Comparison of ENCODE assay signal across 9 cellular contexts in the genomic region with DNA sequence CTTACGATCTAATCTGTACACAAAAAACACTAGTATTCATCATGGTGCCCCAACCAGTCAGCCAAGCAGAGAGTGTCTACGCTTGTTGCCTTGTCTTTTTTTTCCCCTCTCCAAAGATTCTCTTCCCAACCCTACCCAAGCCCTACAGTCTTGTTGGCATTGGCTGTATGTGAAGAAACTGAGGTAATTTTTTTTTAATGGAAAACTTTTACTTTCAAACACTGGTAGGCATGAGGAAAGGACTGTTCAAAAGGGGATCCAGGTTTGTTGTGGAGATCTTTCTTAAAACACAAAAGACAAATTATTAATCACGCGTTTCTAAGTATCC.
A peak's percentile ranks its signal among the peaks of the same experiment; 100 is the strongest.
DNase-seq lines count a peak whose midpoint lies in the region; ATAC-seq and TF ChIP-seq lines count a peak whose summit lies in the region.
"Had no signal": no experiment of that assay in that cellular context is flagged by ENCODE, and none has a peak within 500 bp of the region (broad histone marks: within the 10 kb centered on the region; RNA-seq: fewer than 3 reads in every experiment).

No MANE protein-coding gene starts in this region.

- no peak for TF ChIP-seq EP300 in tibial nerve (IDR thresholded peaks at IDR 0.05)

- intact Hi-C loops in activated CD4-positive, alpha-beta T cell treated with anti-CD3 and anti-CD28 coated beads, Interleukin-2, amount 10 ng/mL, durations not matched to agents 24 days and 14 days (cut with micrococcal nuclease): loop anchor here (1.0 to 5.0 kb wide), 6 partner anchors 11 to 826 kb away; a partner anchor contains a TSS
- intact Hi-C loops in Panc1 (cut with micrococcal nuclease; ENCODE audit: unreplicated experiment): no loop called here
- intact Hi-C loops in tibial artery (cut with DNase I; ENCODE audit: low total_unique reads): no loop called here

- 0 out of 2 replicates have a peak overlapping the region, but pooled peaks have one; percentile 1 for H3K27ac ChIP-seq in Panc1 (ENCODE audit: low read length)
- H3K27ac ChIP-seq in tibial artery: no peak overlapping the region
- no peak overlapping the region for H3K27ac ChIP-seq in tibial nerve
- H3K27ac ChIP-seq: heart left ventricle had no signal

- peaks cover 7% of the 10 kb centered on the region; the same call in 1 of the 2 replicates for H3K4me1 ChIP-seq in Panc1 (ENCODE audit: control insufficient read depth, insufficient read depth, low read length)
- peaks cover 0 to 10% (median 4%) of the 10 kb centered on the region in 4 donors for H3K4me1 ChIP-seq in tibial artery
- H3K4me1 ChIP-seq in tibial nerve: peaks cover 0 to 18% (median 0%) of the 10 kb centered on the region in 4 donors

- 0 out of 2 replicates have a peak, but pooled peaks have one; percentile 2 for TF ChIP-seq CTCF in Panc1 (IDR thresholded peaks at IDR 0.05)
- no peak for TF ChIP-seq CTCF in endothelial cell (IDR thresholded peaks at IDR 0.05; ENCODE audit: unreplicated experiment)
- TF ChIP-seq CTCF in tibial artery (IDR thresholded peaks at IDR 0.05): no peak
- TF ChIP-seq CTCF in tibial nerve (IDR thresholded peaks at IDR 0.05): no peak

- no peak for TF ChIP-seq POLR2A in tibial nerve (IDR thresholded peaks at IDR 0.05)

- H3K4me3 ChIP-seq in Panc1 (ENCODE audit: low read depth in 2 of 2, low read length in 2 of 2) (peak overlapping the region; percentile 51 to 95), tibial artery (no peak overlapping the region), tibial nerve (peak overlapping the region in 1 of 4 donors; percentile 34)

- H3K27me3 Mint-ChIP-seq in activated CD4-positive, alpha-beta T cell treated with anti-CD3 and anti-CD28 coated beads, Interleukin-2, amount 10 ng/mL, durations not matched to agents 24 days and 14 days: peaks cover 2% of the 10 kb centered on the region
- H3K27me3 Mint-ChIP-seq in endothelial cell (ENCODE audit: unreplicated experiment): no peaks in the 10 kb centered on the region

- no peak for DNase-seq in activated CD4-positive, alpha-beta T cell treated with anti-CD3 and anti-CD28 coated beads, Interleukin-2, amount 10 ng/mL, durations not matched to agents 24 days and 14 days
- no peak for DNase-seq in activated CD4-positive, alpha-beta T cell treated with anti-CD3 and anti-CD28 coated beads, Interleukin-2, amount 50 U/mL, for 48 hours
- DNase-seq in Panc1 (ENCODE audit: low read depth, low spot score): no peak
- DNase-seq in endothelial cell (ENCODE audit: low spot score): no peak
- DNase-seq in stimulated activated effector memory CD8-positive, alpha-beta T cell treated with anti-CD3 and anti-CD28 coated beads, Interleukin-12 subunit alpha, Interleukin-12 subunit beta, amount 100 ng/mL, for 72 hours (ENCODE audit: low spot score in 2 of 2): no peak
- no peak for DNase-seq in tibial artery
- no peak for DNase-seq in tibial nerve (ENCODE audit: low spot score in 2 of 2)
- DNase-seq in NCI-H1694 treated with DMSO at 0.1 percent for 48 hours (lab: John Stamatoyannopoulos, UW): no peak

- no peaks in the 10 kb centered on the region for H3K36me3 ChIP-seq in Panc1 (ENCODE audit: control insufficient read depth, insufficient read depth, low read length)
- H3K36me3 ChIP-seq in tibial artery: no peaks in the 10 kb centered on the region
- H3K36me3 ChIP-seq in tibial nerve: no peaks in the 10 kb centered on the region
- H3K36me3 ChIP-seq: heart left ventricle had no signal

- H3K4me3 Mint-ChIP-seq in activated CD4-positive, alpha-beta T cell treated with anti-CD3 and anti-CD28 coated beads, Interleukin-2, amount 10 ng/mL, durations not matched to agents 24 days and 14 days: peak overlapping the region; percentile 90
- H3K4me3 Mint-ChIP-seq in endothelial cell (ENCODE audit: unreplicated experiment): peak overlapping the region; percentile 79
- H3K4me3 Mint-ChIP-seq in stimulated activated effector memory CD8-positive, alpha-beta T cell treated with anti-CD3 and anti-CD28 coated beads, Interleukin-12 subunit alpha, Interleukin-12 subunit beta, amount 100 ng/mL, for 72 hours: peak overlapping the region; percentile 72

- no peaks in the 10 kb centered on the region for H3K9me3 ChIP-seq in Panc1 (ENCODE audit: control insufficient read depth, insufficient read depth, low read depth, low read length)
- H3K9me3 ChIP-seq in tibial artery: no peaks in the 10 kb centered on the region
- H3K9me3 ChIP-seq in tibial nerve: no peaks in the 10 kb centered on the region
- H3K9me3 ChIP-seq: heart left ventricle had no signal

- H3K27me3 ChIP-seq in Panc1 (ENCODE audit: control insufficient read depth, insufficient read depth, low read length) (no peaks in the 10 kb centered on the region), tibial artery (no peaks in the 10 kb centered on the region), tibial nerve (no peaks in the 10 kb centered on the region)

- peak overlapping the region; percentile 92 for H3K27ac Mint-ChIP-seq in activated CD4-positive, alpha-beta T cell treated with anti-CD3 and anti-CD28 coated beads, Interleukin-2, amount 10 ng/mL, durations not matched to agents 24 days and 14 days
- no peak overlapping the region for H3K27ac Mint-ChIP-seq in endothelial cell (ENCODE audit: unreplicated experiment)
- H3K27ac Mint-ChIP-seq in stimulated activated effector memory CD8-positive, alpha-beta T cell treated with anti-CD3 and anti-CD28 coated beads, Interleukin-12 subunit alpha, Interleukin-12 subunit beta, amount 100 ng/mL, for 72 hours: peak overlapping the region; percentile 96

- H3K4me1 Mint-ChIP-seq in activated CD4-positive, alpha-beta T cell treated with anti-CD3 and anti-CD28 coated beads, Interleukin-2, amount 10 ng/mL, durations not matched to agents 24 days and 14 days: peaks cover 45% of the 10 kb centered on the region
- peaks cover 4% of the 10 kb centered on the region for H3K4me1 Mint-ChIP-seq in endothelial cell (ENCODE audit: unreplicated experiment)
- peaks cover 43% of the 10 kb centered on the region for H3K4me1 Mint-ChIP-seq in stimulated activated effector memory CD8-positive, alpha-beta T cell treated with anti-CD3 and anti-CD28 coated beads, Interleukin-12 subunit alpha, Interleukin-12 subunit beta, amount 100 ng/mL, for 72 hours

- no TSS peak for BruUV-seq in Panc1 (replicated peaks; lab: Mats Ljungman, UMichigan)

- peaks cover 6% of the 10 kb centered on the region for H3K9me3 Mint-ChIP-seq in activated CD4-positive, alpha-beta T cell treated with anti-CD3 and anti-CD28 coated beads, Interleukin-2, amount 10 ng/mL, durations not matched to agents 24 days and 14 days
- H3K9me3 Mint-ChIP-seq in endothelial cell (ENCODE audit: unreplicated experiment): no peaks in the 10 kb centered on the region
- H3K9me3 Mint-ChIP-seq in stimulated activated effector memory CD8-positive, alpha-beta T cell treated with anti-CD3 and anti-CD28 coated beads, Interleukin-12 subunit alpha, Interleukin-12 subunit beta, amount 100 ng/mL, for 72 hours: no peaks in the 10 kb centered on the region

- no peak for ATAC-seq in Panc1
- no peak for ATAC-seq in stimulated activated effector memory CD8-positive, alpha-beta T cell treated with anti-CD3 and anti-CD28 coated beads, Interleukin-12 subunit alpha, Interleukin-12 subunit beta, amount 100 ng/mL, for 72 hours

- POLR2A ChIA-PET in Panc1 (lab: Charles Lee): no interaction called here

- no peaks in the 10 kb centered on the region for H3K36me3 Mint-ChIP-seq in activated CD4-positive, alpha-beta T cell treated with anti-CD3 and anti-CD28 coated beads, Interleukin-2, amount 10 ng/mL, durations not matched to agents 24 days and 14 days (ENCODE audit: low read depth)
- no peaks in the 10 kb centered on the region for H3K36me3 Mint-ChIP-seq in endothelial cell (ENCODE audit: low read depth, unreplicated experiment)
- peaks cover 28% of the 10 kb centered on the region for H3K36me3 Mint-ChIP-seq in stimulated activated effector memory CD8-positive, alpha-beta T cell treated with anti-CD3 and anti-CD28 coated beads, Interleukin-12 subunit alpha, Interleukin-12 subunit beta, amount 100 ng/mL, for 72 hours

- CTCF ChIA-PET in Panc1 (lab: Charles Lee): no interaction called here

- in situ Hi-C loops in Panc1 (cut with HindIII; ENCODE audit: low pct_unique_long_range_greater_than_20kb, low sequenced_read_pairs): no loop called here

- 65 to 75% methylated on average over 4 of the region's 4 CpGs for WGBS in tibial nerve, 2 donors

Comparison
In these comparisons a context has a peak if more than half of its experiments do, and no peak if none do; other contexts are left out.
1. H3K4me3 ChIP-seq: peak in Panc1 (2 of 2); none in tibial artery (0 of 2).
2. Peak in every context shown above with its lines, with median percentiles within 50 percentile points of each other: H3K4me3 Mint-ChIP-seq.